9 cellular contexts compared by ENCODE assay signal in genomic region chr7:43784030-43785001, GRCh38. TPM values are rescaled to one million over a fixed set of nuclear protein-coding genes. Genes with fewer than 3 reads are reported as not detected.
A peak's percentile ranks its signal among the peaks of the same experiment; 100 is the strongest.
DNase-seq lines count a peak whose midpoint lies in the region; ATAC-seq, FAIRE-seq and TF ChIP-seq lines count a peak whose summit lies in the region.
"Had no signal": no experiment of that assay in that cellular context is flagged by ENCODE, and none has a peak within 500 bp of the region (broad histone marks: within the 10 kb centered on the region; RNA-seq: fewer than 3 reads in every experiment).

No MANE protein-coding gene starts in this region.

- H3K4me1 Mint-ChIP-seq in GM23338 (no peaks in the 10 kb centered on the region; the same call in 2 of the 3 replicates), H9 (no peaks in the 10 kb centered on the region)

- H2AK5ac ChIP-seq in H9 (ENCODE audit: insufficient read length, low read length) = no peak overlapping the region

- no peak overlapping the region for H4K91ac ChIP-seq in H9 (ENCODE audit: insufficient read length, low read depth, low read length)

- no peak overlapping the region for H3K4me3 Mint-ChIP-seq in GM23338
- no peak overlapping the region for H3K4me3 Mint-ChIP-seq in H9

- POLR2A ChIA-PET in Panc1 (lab: Charles Lee) = no interaction called here

- no peak overlapping the region for H3K9ac ChIP-seq in H9 (ENCODE audit: extremely low read depth, insufficient read length, low read length)

- H3K36me3 Mint-ChIP-seq in GM23338 (ENCODE audit: low read depth) (peaks cover 13% of the 10 kb centered on the region), H9 (ENCODE audit: insufficient read depth in 1 of 3, low read depth in 3 of 3) (peaks cover 16 to 20% (median 18%) of the 10 kb centered on the region in 3 experiments)

- H3K18ac ChIP-seq in H9 (ENCODE audit: insufficient read length, low read depth, low read length) = no peak overlapping the region

- in situ Hi-C loops in Panc1 (cut with HindIII; ENCODE audit: low pct_unique_long_range_greater_than_20kb, low sequenced_read_pairs) = no loop called here

- H3K4me2 ChIP-seq in GM23338 = no peak overlapping the region
- H3K4me2 ChIP-seq in osteoblast (ENCODE audit: insufficient read depth, low read length) = peak overlapping the region; percentile 11
- H3K4me2 ChIP-seq in H9 (ENCODE audit: insufficient read depth, insufficient read length, low read length) = no peak overlapping the region

- no CpG with 5 or more reads among the region's 13 CpGs for WGBS in H9 (ENCODE audit: extremely low coverage, insufficient read length, low lambda C conversion rate)

- BruUV-seq in Panc1 (replicated peaks; lab: Mats Ljungman, UMichigan) = no TSS peak

- H3K27me3 ChIP-seq in GM23338 (ENCODE audit: insufficient read depth) (no peaks in the 10 kb centered on the region), Panc1 (ENCODE audit: control insufficient read depth, insufficient read depth, low read length) (no peaks in the 10 kb centered on the region), osteoblast (ENCODE audit: insufficient read depth, low read length) (no peaks in the 10 kb centered on the region), H9 (ENCODE audit: insufficient read depth, low read length) (0 out of 2 replicates have a peak, but pooled peaks cover 2% of the 10 kb centered on the region)

- no peak overlapping the region for H2BK20ac ChIP-seq in H9 (ENCODE audit: low read depth, low read length, poor library complexity, severe bottlenecking)

- H2BK12ac ChIP-seq in H9 (ENCODE audit: insufficient read length, low read depth, low read length) = no peak overlapping the region

- no peaks in the 10 kb centered on the region for H3F3A ChIP-seq in GM23338 (replicated peaks; ENCODE audit: low read depth)

- intact Hi-C loops in Panc1 (cut with micrococcal nuclease; ENCODE audit: unreplicated experiment) = no loop called here

- DNase-seq in GM23338 (ENCODE audit: low spot score) (no peak), Panc1 (ENCODE audit: low read depth, low spot score) (no peak), osteoblast (ENCODE audit: insufficient read length, low spot score, missing footprints) (no peak), cerebellar cortex (ENCODE audit: low spot score) (no peak), NCI-H446 (lab: John Stamatoyannopoulos, UW) (no peak), H9 (no peak), urothelium cell line (ENCODE audit: low spot score) (no peak)

- H3T11ph ChIP-seq in H9 (ENCODE audit: low read length) = no peak overlapping the region

- H4K20me1 ChIP-seq in GM23338 (replicated peaks; ENCODE audit: insufficient read depth) = no peaks in the 10 kb centered on the region
- peaks cover 2% of the 10 kb centered on the region for H4K20me1 ChIP-seq in osteoblast (ENCODE audit: insufficient read depth, low read length)
- H4K20me1 ChIP-seq in H9 (ENCODE audit: control insufficient read depth, insufficient read depth, insufficient read length) = no peaks in the 10 kb centered on the region

- peaks cover 2% of the 10 kb centered on the region; the same call in 1 of the 2 replicates for H3K36me3 ChIP-seq in GM23338 (ENCODE audit: insufficient read depth)
- no peaks in the 10 kb centered on the region for H3K36me3 ChIP-seq in Panc1 (ENCODE audit: control insufficient read depth, insufficient read depth, low read length)
- H3K36me3 ChIP-seq in osteoblast (ENCODE audit: insufficient read depth, low read length) = peaks cover 3% of the 10 kb centered on the region

- no peak overlapping the region for H4K5ac ChIP-seq in H9 (ENCODE audit: insufficient read length, low read depth, low read length)

- H3K79me1 ChIP-seq in H9 (ENCODE audit: insufficient read depth, low read depth, low read length, poor library complexity, severe bottlenecking) = no peaks in the 10 kb centered on the region

- H3K23ac ChIP-seq in H9 (ENCODE audit: insufficient read length, low read depth, low read length) = no peak overlapping the region

- 0 out of 2 replicates have a peak, but pooled peaks cover 6% of the 10 kb centered on the region for H3K4me1 ChIP-seq in GM23338 (ENCODE audit: insufficient read depth)
- no peaks in the 10 kb centered on the region for H3K4me1 ChIP-seq in Panc1 (ENCODE audit: control insufficient read depth, insufficient read depth, low read length)
- peaks cover 21% of the 10 kb centered on the region for H3K4me1 ChIP-seq in osteoblast (ENCODE audit: insufficient read depth, low read length)
- no peaks in the 10 kb centered on the region for H3K4me1 ChIP-seq in H9 (ENCODE audit: insufficient read depth, low read length)

- no peaks in the 10 kb centered on the region for H3K23me2 ChIP-seq in H9 (ENCODE audit: insufficient read length, low read depth, low read length, poor library complexity, severe bottlenecking)

- no peak overlapping the region for H3K56ac ChIP-seq in H9 (ENCODE audit: insufficient read length, low read depth, low read length)

- H3K9me3 Mint-ChIP-seq in GM23338 (peaks cover 13% of the 10 kb centered on the region), H9 (peaks cover 10 to 12% of the 10 kb centered on the region in 2 experiments)

- H3K4ac ChIP-seq in H9 (ENCODE audit: low read depth, low read length) = no peak overlapping the region

- H2AFZ ChIP-seq in GM23338 = no peak overlapping the region
- no peak overlapping the region for H2AFZ ChIP-seq in osteoblast (ENCODE audit: low read length)
- no peak overlapping the region for H2AFZ ChIP-seq in H9 (ENCODE audit: low read length)

- H3K27me3 Mint-ChIP-seq in GM23338 (ENCODE audit: insufficient read depth, low read depth, poor library complexity) = peaks cover 9% of the 10 kb centered on the region
- no peaks in the 10 kb centered on the region; the same call in none of the 2 replicates for H3K27me3 Mint-ChIP-seq in H9 (ENCODE audit: low read depth)

- no peak for FAIRE-seq in urothelium cell line (lab: Jason Lieb, UNC)
- FAIRE-seq: islet of Langerhans had no signal

- peak; percentile 97 for ATAC-seq in GM18870 (IDR thresholded peaks at IDR 0.05; ENCODE audit: unreplicated experiment)
- no peak; the same call in 2 of the 3 replicates for ATAC-seq in GM23338
- 0 out of 2 replicates have a peak, but pooled peaks have one; percentile 27 for ATAC-seq in Panc1

- H3K27ac ChIP-seq in GM23338 (ENCODE audit: low read depth) = 0 out of 2 replicates have a peak overlapping the region, but pooled peaks have one; percentile 50
- H3K27ac ChIP-seq in Panc1 (ENCODE audit: low read length) = no peak overlapping the region
- H3K27ac ChIP-seq in osteoblast (ENCODE audit: low read depth, low read length) = peak overlapping the region; percentile 47
- no peak overlapping the region for H3K27ac ChIP-seq in H9 (ENCODE audit: insufficient read length, low read depth, low read length)

- no peak overlapping the region for H4K8ac ChIP-seq in H9 (replicated peaks; ENCODE audit: insufficient read length, low read depth, low read length)

- TF ChIP-seq CTCF in GM23338 (conservative IDR thresholded peaks at IDR 0.05; ENCODE audit: low read depth in 2 of 2) (no peak), Panc1 (IDR thresholded peaks at IDR 0.05) (no peak), osteoblast (IDR thresholded peaks at IDR 0.05; ENCODE audit: extremely low read depth, low read depth, low read length) (no peak), H9 (conservative IDR thresholded peaks at IDR 0.05) (no peak)

- H3K4me3 ChIP-seq in GM23338 (no peak overlapping the region), Panc1 (ENCODE audit: low read depth in 2 of 2, low read length in 2 of 2) (no peak overlapping the region), osteoblast (ENCODE audit: insufficient read depth, low read length) (no peak overlapping the region)

- no peak overlapping the region for H2BK5ac ChIP-seq in H9 (ENCODE audit: insufficient read length, low read length)

- no peak overlapping the region for H2BK120ac ChIP-seq in H9 (ENCODE audit: low read depth, low read length, poor library complexity, severe bottlenecking)

- H2BK15ac ChIP-seq in H9 (ENCODE audit: low read depth, low read length) = no peak overlapping the region

- CTCF ChIA-PET in Panc1 (lab: Charles Lee) = interaction anchor here (0.7 kb wide), 1 partner anchor 206 kb away, joined by 9 read pairs; no protein-coding TSS in a partner anchor

- no peaks in the 10 kb centered on the region for H3K9me2 ChIP-seq in GM23338 (ENCODE audit: insufficient read depth)

- H3K9me3 ChIP-seq in Panc1 (ENCODE audit: control insufficient read depth, insufficient read depth, low read depth, low read length) (no peaks in the 10 kb centered on the region), osteoblast (ENCODE audit: low read depth, low read length) (no peaks in the 10 kb centered on the region), H9 (ENCODE audit: control insufficient read depth, low read depth, low read length) (peaks cover 4% of the 10 kb centered on the region)

- H3K27ac Mint-ChIP-seq in GM23338 = 0 out of 2 replicates have a peak overlapping the region, but pooled peaks have one; percentile 17
- H3K27ac Mint-ChIP-seq in H9 = peak overlapping the region in 1 of 3 experiments; percentile 49; a peak in 1 of 7 replicates

- no peaks in the 10 kb centered on the region for H3K79me2 ChIP-seq in GM23338 (replicated peaks; ENCODE audit: insufficient read depth)
- no peaks in the 10 kb centered on the region for H3K79me2 ChIP-seq in osteoblast (ENCODE audit: insufficient read depth, low read length)
- H3K79me2 ChIP-seq in H9 (ENCODE audit: insufficient read depth, low read length) = no peaks in the 10 kb centered on the region

- H3K14ac ChIP-seq in H9 (ENCODE audit: insufficient read depth, low read length) = no peak overlapping the region

TF ChIP-seq in GM23338, 12 proteins besides CTCF, POLR2A, EP300 and RAD21 (continues in another document):
- TF ChIP-seq NANOG (IDR thresholded peaks at IDR 0.05; ENCODE audit: borderline replicate concordance) (no peak), ETS1 (IDR thresholded peaks at IDR 0.05) (no peak)

RNA-seq across cellular contexts. Expression of gene BLVRA, which starts 25.8 kb away (rescaled TPM):
- 17.0 and 20.4 TPM in 2 replicates for total RNA-seq in GM23338 (2014; rRNA removed; shearing (Covaris generic))
- 37.7 and 46.5 TPM in 2 replicates for polyA plus RNA-seq in GM23338 (2016; fragmentation: Nextera tagmentation; extraction: Ambion mirVana)
- total RNA-seq in Panc1 (2021; ENCODE audit: unreplicated experiment) = 85.5 TPM
- polyA plus RNA-seq in Panc1 (2012; ENCODE audit: insufficient read length) = 130 TPM
- 20.6 and 21.5 TPM in 2 replicates for total RNA-seq in osteoblast
- 37.6 and 40.7 TPM in 2 replicates for total RNA-seq in H9 (2021)

RNA-seq across cellular contexts. Expression of gene COA1, which starts 55.0 kb away (rescaled TPM):
- 149 and 158 TPM in 2 replicates for total RNA-seq in GM23338 (2014; rRNA removed; shearing (Covaris generic))
- polyA plus RNA-seq in GM23338 (2016; fragmentation: Nextera tagmentation; extraction: Ambion mirVana) = 152 and 156 TPM in 2 replicates
- 65.5 TPM for total RNA-seq in Panc1 (2021; ENCODE audit: unreplicated experiment)
- polyA plus RNA-seq in Panc1 (2012; ENCODE audit: insufficient read length) = 39.4 TPM
- total RNA-seq in osteoblast = 34.0 and 39.2 TPM in 2 replicates
- total RNA-seq in H9 (2021) = 132 and 138 TPM in 2 replicates

Comparison
In these comparisons a context has a peak if more than half of its experiments do, and no peak if none do; other contexts are left out.
1. H3K27ac ChIP-seq: peak in GM23338 (single experiment) and osteoblast (single experiment); none in Panc1 (single experiment) and H9 (single experiment).